ENCODE assay signal across 10 cellular contexts in genomic region chr14:39229222-39229543, GRCh38. TPM values are rescaled to one million over a fixed set of nuclear protein-coding genes. Genes with fewer than 3 reads are reported as not detected.
DNase-seq lines count a peak whose midpoint lies in the region; ATAC-seq and TF ChIP-seq lines count a peak whose summit lies in the region.
"Had no signal": no experiment of that assay in that cellular context is flagged by ENCODE, and none has a peak within 500 bp of the region (broad histone marks: within the 10 kb centered on the region; RNA-seq: fewer than 3 reads in every experiment).

No MANE protein-coding gene starts in this region.

- WGBS in heart right ventricle, 2 donors = 98 to 100% methylated on average over 1 of the region's 1 CpG
- WGBS in mesenchymal stem cell = 94% methylated on average over 1 of the region's 1 CpG

- no peak overlapping the region for H3K9ac ChIP-seq in mesenchymal stem cell (ENCODE audit: low read length)
- H3K9ac ChIP-seq: KMS-11 had no signal

- H3K27me3 ChIP-seq in Caco-2 (replicated peaks; ENCODE audit: control insufficient read depth, insufficient read depth, low read length) = no peaks in the 10 kb centered on the region
- H3K27me3 ChIP-seq in heart right ventricle = no peaks in the 10 kb centered on the region
- no peaks in the 10 kb centered on the region for H3K27me3 ChIP-seq in mesenchymal stem cell (ENCODE audit: control insufficient read depth in 1 of 2, insufficient read depth in 1 of 2, low read length in 2 of 2)

- H3K9me3 Mint-ChIP-seq in Caco-2 (ENCODE audit: unreplicated experiment) = no peaks in the 10 kb centered on the region
- no peaks in the 10 kb centered on the region for H3K9me3 Mint-ChIP-seq in activated CD8-positive, alpha-beta memory T cell treated with anti-CD3 and anti-CD28 coated beads, Interleukin-2, amount 10 ng/mL, durations not matched to agents 7 days and 5 days (ENCODE audit: low read depth)

- no peak overlapping the region for H3K23ac ChIP-seq in mesenchymal stem cell (ENCODE audit: low read length in 2 of 2)

- no peaks in the 10 kb centered on the region for H3K27me3 Mint-ChIP-seq in Caco-2 (ENCODE audit: insufficient read depth, unreplicated experiment)
- H3K27me3 Mint-ChIP-seq in activated CD8-positive, alpha-beta memory T cell treated with anti-CD3 and anti-CD28 coated beads, Interleukin-2, amount 10 ng/mL, durations not matched to agents 7 days and 5 days = no peaks in the 10 kb centered on the region

- H4K91ac ChIP-seq in mesenchymal stem cell (ENCODE audit: low read length) = no peak overlapping the region

- peak; percentile 75 for ATAC-seq in HG03354 (IDR thresholded peaks at IDR 0.05; ENCODE audit: poor library complexity, severe bottlenecking, unreplicated experiment)
- peak; percentile 90 for ATAC-seq in activated CD8-positive, alpha-beta memory T cell treated with anti-CD3 and anti-CD28 coated beads, Interleukin-2, amount 10 ng/mL, durations not matched to agents 7 days and 5 days
- ATAC-seq in HG03571 (IDR thresholded peaks at IDR 0.05; ENCODE audit: unreplicated experiment) = no peak
- ATAC-seq in heart right ventricle = no peak

- no peak overlapping the region for H2BK120ac ChIP-seq in mesenchymal stem cell (ENCODE audit: low read depth, low read length)

- H3K18ac ChIP-seq in mesenchymal stem cell (ENCODE audit: low read depth in 1 of 2, low read length in 2 of 2) = no peak overlapping the region

- no peaks in the 10 kb centered on the region for H3K36me3 Mint-ChIP-seq in Caco-2 (ENCODE audit: insufficient read depth, unreplicated experiment)
- H3K36me3 Mint-ChIP-seq in activated CD8-positive, alpha-beta memory T cell treated with anti-CD3 and anti-CD28 coated beads, Interleukin-2, amount 10 ng/mL, durations not matched to agents 7 days and 5 days = peaks cover 7% of the 10 kb centered on the region

- DNase-seq in Caco-2 (no peak), myocyte (ENCODE audit: low read depth) (peak; percentile 19), superior temporal gyrus (ENCODE audit: extremely low spot score) (no peak), heart right ventricle (no peak), mesenchymal stem cell (no peak)
- peak; percentile 92 for DNase-seq in activated CD8-positive, alpha-beta memory T cell treated with anti-CD3 and anti-CD28 coated beads, Interleukin-2, amount 10 ng/mL, durations not matched to agents 7 days and 5 days
- DNase-seq: DMS79 treated with DMSO at 0.1 percent for 48 hours had no signal

- no peak overlapping the region for H2BK12ac ChIP-seq in mesenchymal stem cell (ENCODE audit: low read length in 2 of 2)

- H3K27ac Mint-ChIP-seq in Caco-2 (ENCODE audit: unreplicated experiment) = peak overlapping the region; percentile 50
- H3K27ac Mint-ChIP-seq in activated CD8-positive, alpha-beta memory T cell treated with anti-CD3 and anti-CD28 coated beads, Interleukin-2, amount 10 ng/mL, durations not matched to agents 7 days and 5 days = peak overlapping the region; percentile 98

- no peak overlapping the region for H3K4me3 Mint-ChIP-seq in Caco-2 (ENCODE audit: unreplicated experiment)
- H3K4me3 Mint-ChIP-seq in activated CD8-positive, alpha-beta memory T cell treated with anti-CD3 and anti-CD28 coated beads, Interleukin-2, amount 10 ng/mL, durations not matched to agents 7 days and 5 days = peak overlapping the region; percentile 57

- H3K14ac ChIP-seq in mesenchymal stem cell (ENCODE audit: low read length in 2 of 2) = no peak overlapping the region

- BruUV-seq in Caco-2 (replicated peaks; lab: Mats Ljungman, UMichigan) = no TSS peak

- intact Hi-C loops in Caco-2 (cut with micrococcal nuclease; ENCODE audit: unreplicated experiment) (no loop called here), heart right ventricle (cut with DNase I) (no loop called here)

- no peak overlapping the region for H2BK5ac ChIP-seq in mesenchymal stem cell (ENCODE audit: low read depth, low read length, poor library complexity, severe bottlenecking)

- no peaks in the 10 kb centered on the region for H3K36me3 ChIP-seq in Caco-2 (ENCODE audit: control insufficient read depth, insufficient read depth, low read length)
- H3K36me3 ChIP-seq in heart right ventricle = no peaks in the 10 kb centered on the region
- no peaks in the 10 kb centered on the region for H3K36me3 ChIP-seq in mesenchymal stem cell (ENCODE audit: control insufficient read depth in 1 of 2, insufficient read depth in 2 of 2, low read depth in 1 of 2, low read length in 2 of 2)

- H2AFZ ChIP-seq in mesenchymal stem cell (ENCODE audit: low read depth, low read length) = no peak overlapping the region

- no peak overlapping the region for H3K4me2 ChIP-seq in mesenchymal stem cell (ENCODE audit: low read length, poor library complexity, severe bottlenecking)
- H3K4me2 ChIP-seq: KMS-11 had no signal

- no peak overlapping the region for H2AK5ac ChIP-seq in mesenchymal stem cell (ENCODE audit: low read length, severe bottlenecking)

- CTCF ChIA-PET in Caco-2 (lab: Charles Lee) = no interaction called here
- CTCF ChIA-PET in activated CD8-positive, alpha-beta memory T cell treated with anti-CD3 and anti-CD28 coated beads, Interleukin-2, amount 10 ng/mL, durations not matched to agents 7 days and 5 days (lab: Charles Lee) = interaction anchor here (0.7 to 4.6 kb wide), 9 partner anchors 32 to 202 kb away, joined by 3 to 43 read pairs (median 4); partner anchors contain the start of genes FBXO33, GEMIN2 and TRAPPC6B

- POLR2A ChIA-PET in Caco-2 (lab: Charles Lee) = interaction anchor here (0.7 to 1.4 kb wide), 2 partner anchors 25 to 127 kb away, joined by 3 to 6 read pairs; no protein-coding TSS in a partner anchor

- H4K8ac ChIP-seq in mesenchymal stem cell (ENCODE audit: low read length) = no peak overlapping the region

- TF ChIP-seq CTCF in Caco-2 (IDR thresholded peaks at IDR 0.05; ENCODE audit: insufficient read depth in 1 of 2, low read depth in 1 of 2, low read length in 1 of 2, severe bottlenecking in 1 of 2, unreplicated experiment in 1 of 2) (no peak), heart right ventricle (IDR thresholded peaks at IDR 0.05) (no peak)

- H3K9me3 ChIP-seq in Caco-2 = no peaks in the 10 kb centered on the region
- H3K9me3 ChIP-seq in heart right ventricle = no peaks in the 10 kb centered on the region
- no peaks in the 10 kb centered on the region for H3K9me3 ChIP-seq in mesenchymal stem cell (ENCODE audit: control insufficient read depth, low read length)

- no peaks in the 10 kb centered on the region for H3K79me1 ChIP-seq in mesenchymal stem cell (replicated peaks; ENCODE audit: low read length, poor library complexity, severe bottlenecking)

- no peak overlapping the region for H3K4me3 ChIP-seq in Caco-2 (ENCODE audit: low read depth, low read length)
- no peak overlapping the region for H3K4me3 ChIP-seq in heart right ventricle
- H3K4me3 ChIP-seq in mesenchymal stem cell (ENCODE audit: insufficient read depth in 1 of 2, low read depth in 1 of 2, low read length in 2 of 2) = no peak overlapping the region

- H3K4me1 ChIP-seq in Caco-2 = peaks cover 53% of the 10 kb centered on the region
- peaks cover 0 to 35% (median 0%) of the 10 kb centered on the region in 9 donors for H3K4me1 ChIP-seq in heart right ventricle
- no peaks in the 10 kb centered on the region for H3K4me1 ChIP-seq in mesenchymal stem cell (ENCODE audit: control insufficient read depth, insufficient read depth, low read depth, low read length)

- H3K4me1 Mint-ChIP-seq in Caco-2 (ENCODE audit: low read depth, unreplicated experiment) = peaks cover 12% of the 10 kb centered on the region
- peaks cover 58% of the 10 kb centered on the region for H3K4me1 Mint-ChIP-seq in activated CD8-positive, alpha-beta memory T cell treated with anti-CD3 and anti-CD28 coated beads, Interleukin-2, amount 10 ng/mL, durations not matched to agents 7 days and 5 days

- H2BK15ac ChIP-seq in mesenchymal stem cell (ENCODE audit: low read depth, poor library complexity, severe bottlenecking) = no peak overlapping the region

- peak overlapping the region in 1 of 10 donors; percentile 52 for H3K27ac ChIP-seq in heart right ventricle
- H3K27ac ChIP-seq in mesenchymal stem cell (ENCODE audit: low read length, poor library complexity, severe bottlenecking) = no peak overlapping the region
- H3K27ac ChIP-seq: KMS-11 had no signal

- H3K4ac ChIP-seq in mesenchymal stem cell (ENCODE audit: low read depth in 1 of 2, low read length in 2 of 2) = no peak overlapping the region

RNA-seq across cellular contexts. Expression of gene MIA2, which starts 4.5 kb away (rescaled TPM):
- total RNA-seq in Caco-2 (2022) (60.4 and 71.5 TPM in 2 replicates), myocyte (12.5 and 24.4 TPM in 2 replicates), heart right ventricle (10 to 100 TPM; 17.8 to 34.2 (median 22.3) TPM)
- total RNA-seq in activated CD8-positive, alpha-beta memory T cell treated with anti-CD3 and anti-CD28 coated beads, Interleukin-2, amount 10 ng/mL, durations not matched to agents 7 days and 5 days = 10 to 100 TPM; 25.6 to 26.9 TPM
- 7.9 TPM for polyA plus RNA-seq in myocyte (2012)
- 10 to 100 TPM in 1 of 2 donors, 1 to 10 TPM in 1; 8.0 to 34.6 TPM for polyA plus RNA-seq in heart right ventricle
- polyA plus RNA-seq in mesenchymal stem cell (2013, experiment 1 of 2) = 12.3 TPM
- 12.6 TPM for polyA plus RNA-seq in mesenchymal stem cell (2013, experiment 2 of 2)

RNA-seq across cellular contexts. Expression of gene PNN, which starts 54.1 kb away (rescaled TPM):
- total RNA-seq in Caco-2 (2022) (98.5 and 100 TPM in 2 replicates), myocyte (24.0 and 30.3 TPM in 2 replicates), heart right ventricle (10 to 100 TPM; 16.8 to 31.0 (median 20.5) TPM)
- total RNA-seq in activated CD8-positive, alpha-beta memory T cell treated with anti-CD3 and anti-CD28 coated beads, Interleukin-2, amount 10 ng/mL, durations not matched to agents 7 days and 5 days = 100 to 1,000 TPM in 1 of 2 experiments, 10 to 100 TPM in 1; 96.2 to 133 TPM
- 32.0 TPM for polyA plus RNA-seq in myocyte (2012)
- 10 to 100 TPM; 18.9 to 54.4 TPM for polyA plus RNA-seq in heart right ventricle
- polyA plus RNA-seq in mesenchymal stem cell (2013, experiment 1 of 2) = 43.5 TPM
- polyA plus RNA-seq in mesenchymal stem cell (2013, experiment 2 of 2) = 41.0 TPM

RNA-seq across cellular contexts. Expression of gene TRAPPC6B, which starts 59.0 kb away (rescaled TPM):
- total RNA-seq in Caco-2 (2022) (28.3 and 28.6 TPM in 2 replicates), myocyte (20.3 and 26.2 TPM in 2 replicates), heart right ventricle (10 to 100 TPM; 19.5 to 30.0 (median 25.0) TPM)
- total RNA-seq in activated CD8-positive, alpha-beta memory T cell treated with anti-CD3 and anti-CD28 coated beads, Interleukin-2, amount 10 ng/mL, durations not matched to agents 7 days and 5 days = 10 to 100 TPM; 25.0 to 25.6 TPM
- 13.0 TPM for polyA plus RNA-seq in myocyte (2012)
- 10 to 100 TPM in 1 of 2 donors, 1 to 10 TPM in 1; 7.7 to 10.3 TPM for polyA plus RNA-seq in heart right ventricle
- polyA plus RNA-seq in mesenchymal stem cell (2013, experiment 1 of 2) = 20.0 TPM
- 21.7 TPM for polyA plus RNA-seq in mesenchymal stem cell (2013, experiment 2 of 2)

Comparison
In these comparisons a context has a peak if more than half of its experiments do, and no peak if none do; other contexts are left out.
1. DNase-seq: peak in activated CD8-positive, alpha-beta memory T cell treated with anti-CD3 and anti-CD28 coated beads, Interleukin-2, amount 10 ng/mL, durations not matched to agents 7 days and 5 days (single experiment) and myocyte (single experiment); none in Caco-2 (0 of 2), superior temporal gyrus (single experiment), heart right ventricle (0 of 2) and mesenchymal stem cell (single experiment).
2. ATAC-seq: peak in HG03354 (single experiment) and activated CD8-positive, alpha-beta memory T cell treated with anti-CD3 and anti-CD28 coated beads, Interleukin-2, amount 10 ng/mL, durations not matched to agents 7 days and 5 days (single experiment); none in HG03571 (single experiment) and heart right ventricle (0 of 8).